ENCODE assay signal across 8 cellular contexts in the genomic region with DNA sequence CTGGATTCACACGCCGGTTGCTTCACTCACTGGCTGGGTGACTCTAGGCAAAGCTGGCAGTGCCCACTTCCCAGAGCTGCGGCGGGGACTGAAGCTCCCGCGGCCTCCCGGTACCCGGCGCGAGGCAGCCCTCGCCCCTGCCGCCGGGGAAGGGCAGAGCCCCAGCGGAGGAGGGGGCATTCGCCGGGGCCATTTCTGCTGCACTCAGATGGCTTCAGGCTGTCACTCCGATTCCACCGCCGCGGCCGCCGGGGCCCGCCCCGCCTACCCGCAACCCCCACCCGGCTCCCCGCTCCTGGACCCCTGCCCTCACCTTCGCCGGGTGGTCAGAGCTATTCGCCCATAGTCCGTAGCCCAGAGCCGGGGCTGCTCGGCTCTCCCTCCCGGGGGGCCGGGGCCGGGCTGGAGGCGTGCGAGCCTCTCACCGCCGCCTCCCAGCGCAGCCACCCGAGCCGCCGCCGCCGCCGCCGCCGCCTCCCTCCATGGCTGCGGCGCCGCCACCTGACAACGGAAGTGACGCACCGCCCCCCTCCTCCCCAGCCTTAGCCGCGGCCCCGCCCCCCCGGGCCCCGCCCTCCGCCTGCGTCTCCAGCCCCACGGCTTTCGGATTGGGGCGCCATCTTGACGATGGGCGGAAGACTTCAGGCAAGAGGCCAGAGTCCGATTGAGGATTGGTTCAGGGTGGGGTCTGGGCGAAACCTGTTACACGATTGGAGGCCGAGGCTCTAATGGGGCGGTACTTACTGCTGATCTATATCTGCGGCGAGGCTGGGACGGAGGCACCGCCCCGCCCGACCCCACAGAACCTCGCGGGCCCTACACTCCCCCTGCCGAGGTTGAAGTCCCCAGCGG. TPM values are rescaled to one million over a fixed set of nuclear protein-coding genes. Genes with fewer than 3 reads are reported as not detected.
A peak's percentile ranks its signal among the peaks of the same experiment; 100 is the strongest.
DNase-seq lines count a peak whose midpoint lies in the region; TF ChIP-seq lines count a peak whose summit lies in the region.

A gene with protein sequence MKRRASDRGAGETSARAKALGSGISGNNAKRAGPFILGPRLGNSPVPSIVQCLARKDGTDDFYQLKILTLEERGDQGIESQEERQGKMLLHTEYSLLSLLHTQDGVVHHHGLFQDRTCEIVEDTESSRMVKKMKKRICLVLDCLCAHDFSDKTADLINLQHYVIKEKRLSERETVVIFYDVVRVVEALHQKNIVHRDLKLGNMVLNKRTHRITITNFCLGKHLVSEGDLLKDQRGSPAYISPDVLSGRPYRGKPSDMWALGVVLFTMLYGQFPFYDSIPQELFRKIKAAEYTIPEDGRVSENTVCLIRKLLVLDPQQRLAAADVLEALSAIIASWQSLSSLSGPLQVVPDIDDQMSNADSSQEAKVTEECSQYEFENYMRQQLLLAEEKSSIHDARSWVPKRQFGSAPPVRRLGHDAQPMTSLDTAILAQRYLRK (minus strand): TSS at position 515 of the 852 bp plus-strand sequence. CDS start 24,592 bp downstream, outside the sequence.

- peak within 1 kb of the TSS; percentile 88 for H3K4me3 ChIP-seq in H7 (ENCODE audit: insufficient read depth, low read depth, low read length)
- peak within 1 kb of the TSS; percentile 93 for H3K4me3 ChIP-seq in fibroblast of the aortic adventitia (ENCODE audit: low read depth, low read length)

- no peaks in the 10 kb centered on the region for H3K27me3 Mint-ChIP-seq in nephron (ENCODE audit: low read depth)
- no peaks in the 10 kb centered on the region for H3K27me3 Mint-ChIP-seq in stimulated activated naive CD8-positive, alpha-beta T cell treated with anti-CD3 and anti-CD28 coated beads, Interleukin-15, Interleukin-2, amounts not matched to agents 100 ng/mL and 50 ng/mL, for 24 hours

- H3K4me1 Mint-ChIP-seq in nephron, result peaks cover 57% of the 10 kb centered on the region
- peaks cover 77% of the 10 kb centered on the region for H3K4me1 Mint-ChIP-seq in stimulated activated naive CD8-positive, alpha-beta T cell treated with anti-CD3 and anti-CD28 coated beads, Interleukin-15, Interleukin-2, amounts not matched to agents 100 ng/mL and 50 ng/mL, for 24 hours (ENCODE audit: low read depth)

- no peaks in the 10 kb centered on the region for H3K9me3 Mint-ChIP-seq in nephron
- no peaks in the 10 kb centered on the region for H3K9me3 Mint-ChIP-seq in stimulated activated naive CD8-positive, alpha-beta T cell treated with anti-CD3 and anti-CD28 coated beads, Interleukin-15, Interleukin-2, amounts not matched to agents 100 ng/mL and 50 ng/mL, for 24 hours

- H3K4me3 Mint-ChIP-seq in nephron, result peak within 1 kb of the TSS; percentile 90 to 95 (median 95)
- H3K4me3 Mint-ChIP-seq in stimulated activated naive CD8-positive, alpha-beta T cell treated with anti-CD3 and anti-CD28 coated beads, Interleukin-15, Interleukin-2, amounts not matched to agents 100 ng/mL and 50 ng/mL, for 24 hours, result peak within 1 kb of the TSS; percentile 93

- H3K36me3 ChIP-seq in H7 (replicated peaks; ENCODE audit: control insufficient read depth, insufficient read depth, low read length), result peaks cover 1% of the 10 kb centered on the region

- H3K27me3 ChIP-seq in H7 (ENCODE audit: control insufficient read depth, insufficient read depth, low read length), result no peaks in the 10 kb centered on the region

- DNase-seq in EH (ENCODE audit: low read depth), result peak; percentile 100
- DNase-seq in H7, result peak; percentile 99
- DNase-seq in M059J (ENCODE audit: low read depth), result peak; percentile 99
- DNase-seq in SHP77 treated with DMSO at 0.1 percent for 48 hours (lab: John Stamatoyannopoulos, UW), result peak; percentile 96
- DNase-seq in activated effector memory CD4-positive, alpha-beta T cell treated with anti-CD3 and anti-CD28 coated beads, Interleukin-2, amount 50 U/mL, for 16 hours, result peak; percentile 99
- DNase-seq in fibroblast of the aortic adventitia (ENCODE audit: low read depth), result peak; percentile 100

- peak within 1 kb of the TSS; percentile 95 to 98 (median 98) for H3K27ac Mint-ChIP-seq in nephron
- H3K27ac Mint-ChIP-seq in stimulated activated naive CD8-positive, alpha-beta T cell treated with anti-CD3 and anti-CD28 coated beads, Interleukin-15, Interleukin-2, amounts not matched to agents 100 ng/mL and 50 ng/mL, for 24 hours, result peak within 1 kb of the TSS; percentile 99

- H3K36me3 Mint-ChIP-seq in nephron (ENCODE audit: low read depth), result peaks cover 10% of the 10 kb centered on the region
- H3K36me3 Mint-ChIP-seq in stimulated activated naive CD8-positive, alpha-beta T cell treated with anti-CD3 and anti-CD28 coated beads, Interleukin-15, Interleukin-2, amounts not matched to agents 100 ng/mL and 50 ng/mL, for 24 hours (ENCODE audit: low read depth), result peaks cover 28% of the 10 kb centered on the region

- no peak for TF ChIP-seq CTCF in fibroblast of the aortic adventitia (IDR thresholded peaks at IDR 0.05; ENCODE audit: insufficient read depth, low read length)
- no peak for TF ChIP-seq CTCF in nephron (IDR thresholded peaks at IDR 0.05; ENCODE audit: unreplicated experiment in 3 of 3)

RNA-seq across cellular contexts. Expression of the gene that starts here (rescaled TPM):
- 25.0 and 25.6 TPM in 2 replicates for total RNA-seq in H7 (2014; rRNA removed; shearing (Covaris generic))
- total RNA-seq in M059J (2014; rRNA removed; shearing (Covaris generic)), result 13.2 and 21.4 TPM in 2 replicates
- 7.0 and 12.9 TPM in 2 replicates for total RNA-seq in fibroblast of the aortic adventitia (ENCODE audit: low replicate concordance)

Comparison
In these comparisons a context has a peak if more than half of its experiments do, and no peak if none do; other contexts are left out.
1. Peak in every context shown above with its lines: DNase-seq and H3K4me3 ChIP-seq.